Comparison of ENCODE assay signal across 36 cellular contexts in the genomic region with DNA sequence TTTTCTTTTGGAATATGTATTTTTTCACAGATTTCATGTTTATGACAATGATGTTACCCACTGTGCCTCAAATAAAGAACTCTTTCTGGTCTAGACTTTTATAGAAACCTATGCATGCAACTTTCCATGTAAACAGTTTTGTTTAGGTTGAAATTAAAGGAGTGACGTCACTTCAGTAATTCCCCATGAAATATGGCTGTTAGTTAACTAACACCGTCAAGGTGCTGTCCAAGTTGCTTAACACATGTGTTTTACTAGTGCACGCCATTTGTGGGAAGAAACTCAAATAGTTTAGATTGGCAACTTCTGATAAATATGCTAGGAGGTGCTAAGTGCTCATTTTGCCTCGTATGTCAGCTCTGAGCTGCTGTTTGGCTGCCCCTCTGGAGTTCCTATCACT.
"Had no signal": no experiment of that assay in that cellular context is flagged by ENCODE, and none has a peak within 500 bp of the region (broad histone marks: within the 10 kb centered on the region; RNA-seq: fewer than 3 reads in every experiment).

No MANE protein-coding gene starts in this region.

- H3K4me3 Mint-ChIP-seq: activated B cell treated with CpG ODN at 0.5 μM for 24 hours; activated CD4-positive, alpha-beta memory T cell treated with anti-CD3 and anti-CD28 coated beads for 36 hours; activated naive CD4-positive, alpha-beta T cell treated with anti-CD3 and anti-CD28 coated beads for 36 hours; activated T-cell treated with anti-CD3 and anti-CD28 coated beads, Interleukin-2, amount 50 U/mL, for 4 hours; activated T-helper 1 cell treated with anti-CD3 and anti-CD28 coated beads, Interleukin-12 subunit alpha, Interleukin-12 subunit beta, Interleukin-2, Interleukin-4 antibody, amounts not matched to agents 30 ng/mL and 10 ng/mL and 1 ng/mL, durations not matched to agents 14 hours and 24 hours and 36 hours; central memory CD8-positive, alpha-beta T cell; T-helper 1 cell treated with Interleukin-12 subunit alpha and Interleukin-12 subunit beta and Interleukin-4 antibody, amounts not matched to agents 30 μg/mL and 1 μg/mL, for 36 hours; T-helper 2 cell treated with Interferon-gamma antibody and Interleukin-4, amounts not matched to agents 5 μg/mL and 100 μg/mL, for 36 hours had no signal

- H3K4me1 ChIP-seq: Peyer's patch, SJSA1 had no signal

- H3K9ac ChIP-seq: SK-N-SH had no signal

- ATAC-seq: activated naive CD4-positive, alpha-beta T cell treated with anti-CD3 and anti-CD28 coated beads, Interleukin-2, amount 50 U/mL, for 72 hours; activated T-cell treated with anti-CD3 and anti-CD28 coated beads, Interleukin-2, amount 50 U/mL, for 4 hours; PC-3 had no signal

- H3K9me3 Mint-ChIP-seq: activated B cell treated with CpG ODN at 0.5 μM for 24 hours; activated CD4-positive, alpha-beta memory T cell treated with anti-CD3 and anti-CD28 coated beads for 36 hours; activated naive CD4-positive, alpha-beta T cell treated with anti-CD3 and anti-CD28 coated beads for 36 hours; activated naive CD4-positive, alpha-beta T cell treated with anti-CD3 and anti-CD28 coated beads, Interleukin-2, amount 50 U/mL, for 72 hours; activated T-cell treated with anti-CD3 and anti-CD28 coated beads, Interleukin-2, amount 50 U/mL, for 4 hours; activated T-helper 1 cell treated with anti-CD3 and anti-CD28 coated beads, Interleukin-12 subunit alpha, Interleukin-12 subunit beta, Interleukin-2, Interleukin-4 antibody, amounts not matched to agents 30 ng/mL and 10 ng/mL and 1 ng/mL, durations not matched to agents 14 hours and 24 hours and 36 hours; T-helper 1 cell treated with Interleukin-12 subunit alpha and Interleukin-12 subunit beta and Interleukin-4 antibody, amounts not matched to agents 30 μg/mL and 1 μg/mL, for 36 hours; T-helper 2 cell treated with Interferon-gamma antibody and Interleukin-4, amounts not matched to agents 5 μg/mL and 100 μg/mL, for 36 hours had no signal

- H3K9me3 ChIP-seq: MG63, Peyer's patch, SJSA1, SK-N-SH had no signal

- H3K36me3 ChIP-seq: brain microvascular endothelial cell, MG63, Peyer's patch, SJSA1 had no signal

- H3K4me2 ChIP-seq: SK-N-SH had no signal

- H3K27me3 Mint-ChIP-seq: activated B cell treated with CpG ODN at 0.5 μM for 24 hours; activated CD4-positive, alpha-beta memory T cell treated with anti-CD3 and anti-CD28 coated beads for 36 hours; central memory CD8-positive, alpha-beta T cell had no signal

- H3K27ac Mint-ChIP-seq: activated B cell treated with CpG ODN at 0.5 μM for 24 hours; activated CD4-positive, alpha-beta memory T cell treated with anti-CD3 and anti-CD28 coated beads for 36 hours; activated naive CD4-positive, alpha-beta T cell treated with anti-CD3 and anti-CD28 coated beads for 36 hours; activated naive CD4-positive, alpha-beta T cell treated with anti-CD3 and anti-CD28 coated beads, Interleukin-2, amount 50 U/mL, for 72 hours; activated T-helper 1 cell treated with anti-CD3 and anti-CD28 coated beads, Interleukin-12 subunit alpha, Interleukin-12 subunit beta, Interleukin-2, Interleukin-4 antibody, amounts not matched to agents 30 ng/mL and 10 ng/mL and 1 ng/mL, durations not matched to agents 14 hours and 24 hours and 36 hours; T-helper 1 cell treated with Interleukin-12 subunit alpha and Interleukin-12 subunit beta and Interleukin-4 antibody, amounts not matched to agents 30 μg/mL and 1 μg/mL, for 36 hours; T-helper 2 cell treated with Interferon-gamma antibody and Interleukin-4, amounts not matched to agents 5 μg/mL and 100 μg/mL, for 36 hours had no signal

- H3K4me3 ChIP-seq: MG63, Peyer's patch, SJSA1 had no signal

- H3K36me3 Mint-ChIP-seq: activated CD4-positive, alpha-beta memory T cell treated with anti-CD3 and anti-CD28 coated beads for 36 hours; activated naive CD4-positive, alpha-beta T cell treated with anti-CD3 and anti-CD28 coated beads, Interleukin-2, amount 50 U/mL, for 72 hours had no signal

- H3K4me1 Mint-ChIP-seq: activated B cell treated with CpG ODN at 0.5 μM for 24 hours; central memory CD8-positive, alpha-beta T cell had no signal

- H3K27ac ChIP-seq: Peyer's patch, SJSA1, VCaP had no signal

- DNase-seq: activated B cell treated with CpG ODN at 0.5 μM for 24 hours; activated CD4-positive, alpha-beta memory T cell treated with anti-CD3 and anti-CD28 coated beads for 36 hours; activated CD4-positive, alpha-beta T cell treated with anti-CD3 and anti-CD28 coated beads for 4 hours; activated CD4-positive, alpha-beta T cell treated with anti-CD3 and anti-CD28 coated beads, Interleukin-2, amount 50 U/mL, for 1 hour; activated CD4-positive, CD25-positive, alpha-beta regulatory T cell treated with anti-CD3 and anti-CD28 coated beads, Interleukin-2, amount 50 U/mL, for 72 hours; activated CD8-positive, alpha-beta memory T cell treated with anti-CD3 and anti-CD28 coated beads, Interleukin-2, amount 50 U/mL, for 4 hours; activated gamma-delta T cell treated with Interleukin-2 at 50 U/mL for 16 hours; activated naive CD4-positive, alpha-beta T cell treated with anti-CD3 and anti-CD28 coated beads for 36 hours; activated T-cell treated with anti-CD3 and anti-CD28 coated beads for 4 hours; activated T-cell treated with anti-CD3 and anti-CD28 coated beads, Interleukin-2, amount 50 U/mL, for 4 hours; anterior cingulate cortex; brain microvascular endothelial cell; Karpas-422; MG63; NCI-H1048; NCI-H1105 treated with DMSO at 0.1 percent for 48 hours; NCI-H1436; NCI-H1694; NCI-H1930; NCI-H2081 treated with DMSO at 0.1 percent for 48 hours; NCI-H226; NCI-H446 treated with DMSO at 0.1 percent for 48 hours; NCI-H524 treated with DMSO at 0.1 percent for 48 hours; NK-92 treated with Interleukin-12 subunit alpha and Interleukin-12 subunit beta, amount 100 ng/mL, for 24 hours; PC-3; Peyer's patch; RPMI8226; SHP77 treated with DMSO at 0.1 percent for 48 hours; SK-N-SH had no signal

- H3K27me3 ChIP-seq: brain microvascular endothelial cell, MG63, Peyer's patch, SJSA1 had no signal
